Comparison of ENCODE assay signal across 8 cellular contexts in the genomic region with DNA sequence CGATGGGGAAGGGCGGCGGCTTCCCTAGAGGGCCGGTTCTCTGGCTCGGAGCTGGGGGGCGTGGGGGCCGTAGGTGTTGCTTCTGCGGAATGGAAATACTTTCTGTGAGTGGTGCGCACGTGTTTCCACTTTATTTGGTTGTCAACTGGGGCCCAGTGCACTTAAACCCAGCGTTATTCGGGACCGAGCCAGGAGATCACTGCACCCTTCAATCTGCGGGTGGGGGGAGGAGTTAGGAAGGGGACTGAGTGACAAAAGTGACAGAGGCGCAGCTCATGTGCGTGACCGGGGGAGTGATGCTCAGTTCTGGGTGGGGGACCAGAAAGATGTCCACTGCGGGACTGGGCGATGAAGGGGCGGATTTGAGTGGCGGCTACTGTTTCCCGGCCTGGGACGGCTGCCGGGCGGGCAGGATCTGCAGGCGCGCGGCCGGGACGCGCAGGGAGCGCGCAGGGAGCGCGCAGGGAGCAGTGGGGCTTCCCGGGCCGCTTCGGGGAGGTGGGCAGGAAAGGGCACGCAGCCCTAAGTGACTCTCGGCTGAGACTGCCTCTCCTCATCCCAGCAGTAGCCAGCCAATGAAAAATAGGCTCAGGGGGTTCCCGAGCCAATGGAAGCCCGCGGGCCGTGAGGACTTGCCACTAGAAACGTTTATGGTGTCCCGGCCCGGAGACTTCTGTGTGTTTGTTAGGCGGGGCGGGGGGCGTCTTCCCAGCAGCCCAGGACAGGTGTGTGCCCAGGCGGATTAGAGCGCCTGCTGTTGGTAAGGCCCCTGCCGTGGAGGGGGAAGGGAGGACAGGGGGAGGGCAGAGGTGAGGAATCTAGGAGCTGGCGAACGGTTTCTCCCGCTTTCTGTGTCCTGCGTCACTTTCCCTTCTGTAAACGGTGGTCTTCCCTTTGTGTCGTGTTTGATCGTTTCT. TPM values are rescaled to one million over a fixed set of nuclear protein-coding genes. Genes with fewer than 3 reads are reported as not detected.
DNase-seq lines count a peak whose midpoint lies in the region; ATAC-seq, FAIRE-seq and TF ChIP-seq lines count a peak whose summit lies in the region.

No MANE protein-coding gene starts in this region.

- peak overlapping the region; percentile 89 for H3K27ac Mint-ChIP-seq in activated CD8-positive, alpha-beta T cell treated with anti-CD3 and anti-CD28 coated beads, Interleukin-2, amount 10 ng/mL, durations not matched to agents 7 days and 5 days

- peak overlapping the region; percentile 55 for H3K4me3 ChIP-seq in effector memory CD4-positive, alpha-beta T cell (ENCODE audit: insufficient read depth, low read depth, low read length, poor library complexity, severe bottlenecking)
- peak overlapping the region; percentile 50 for H3K4me3 ChIP-seq in mesodermal cell (ENCODE audit: extremely low read depth, insufficient read depth, low read length, poor library complexity, severe bottlenecking)

- no peaks in the 10 kb centered on the region for H3K9me3 ChIP-seq in effector memory CD4-positive, alpha-beta T cell (ENCODE audit: control insufficient read depth, low read length)
- H3K9me3 ChIP-seq in mesodermal cell (ENCODE audit: control insufficient read depth, low read length): no peaks in the 10 kb centered on the region

- peaks cover 27% of the 10 kb centered on the region for H3K4me1 ChIP-seq in effector memory CD4-positive, alpha-beta T cell (ENCODE audit: control insufficient read depth, insufficient read depth, low read length, poor library complexity, severe bottlenecking)
- H3K4me1 ChIP-seq in mesodermal cell (ENCODE audit: control insufficient read depth, insufficient read depth, low read length, poor library complexity, severe bottlenecking): no peaks in the 10 kb centered on the region

- POLR2A ChIA-PET in activated CD8-positive, alpha-beta T cell treated with anti-CD3 and anti-CD28 coated beads, Interleukin-2, amount 10 ng/mL, durations not matched to agents 7 days and 5 days (lab: Charles Lee): interaction anchor here (0.8 to 2.9 kb wide), 5 partner anchors 18 to 54 kb away, joined by 5 to 25 read pairs (median 6); a partner anchor contains a TSS

- CTCF ChIA-PET in activated CD8-positive, alpha-beta T cell treated with anti-CD3 and anti-CD28 coated beads, Interleukin-2, amount 10 ng/mL, durations not matched to agents 7 days and 5 days (lab: Charles Lee): interaction anchor here (0.7 to 2.6 kb wide), 7 partner anchors 18 to 73 kb away, joined by 3 to 11 read pairs (median 4); no protein-coding TSS in a partner anchor

- no peaks in the 10 kb centered on the region for H3K36me3 ChIP-seq in effector memory CD4-positive, alpha-beta T cell (ENCODE audit: control insufficient read depth, insufficient read depth, low read length)
- H3K36me3 ChIP-seq in mesodermal cell (ENCODE audit: control insufficient read depth, insufficient read depth, low read length): no peaks in the 10 kb centered on the region

- peaks cover 2% of the 10 kb centered on the region for H3K27me3 Mint-ChIP-seq in activated CD8-positive, alpha-beta T cell treated with anti-CD3 and anti-CD28 coated beads, Interleukin-2, amount 10 ng/mL, durations not matched to agents 7 days and 5 days (ENCODE audit: low read depth)

- H3K27me3 ChIP-seq in effector memory CD4-positive, alpha-beta T cell (replicated peaks; ENCODE audit: control insufficient read depth, insufficient read depth, low read length, poor library complexity, severe bottlenecking): no peaks in the 10 kb centered on the region

- H3K4me1 Mint-ChIP-seq in activated CD8-positive, alpha-beta T cell treated with anti-CD3 and anti-CD28 coated beads, Interleukin-2, amount 10 ng/mL, durations not matched to agents 7 days and 5 days (ENCODE audit: low read depth): peaks cover 37% of the 10 kb centered on the region

- peak overlapping the region; percentile 85 for H3K4me3 Mint-ChIP-seq in activated CD8-positive, alpha-beta T cell treated with anti-CD3 and anti-CD28 coated beads, Interleukin-2, amount 10 ng/mL, durations not matched to agents 7 days and 5 days

- no peaks in the 10 kb centered on the region for H3K9me3 Mint-ChIP-seq in activated CD8-positive, alpha-beta T cell treated with anti-CD3 and anti-CD28 coated beads, Interleukin-2, amount 10 ng/mL, durations not matched to agents 7 days and 5 days (ENCODE audit: insufficient read depth)

- no peak for TF ChIP-seq CTCF in GM10266 (IDR thresholded peaks at IDR 0.05; ENCODE audit: control insufficient read depth, insufficient read depth, low read depth, missing control alignments)

- 1 to 4% methylated on average over 46 to 57 of the region's 60 CpGs for WGBS in mesodermal cell (ENCODE audit: insufficient coverage in 2 of 2), 2 experiments

- peaks cover 7% of the 10 kb centered on the region for H3K36me3 Mint-ChIP-seq in activated CD8-positive, alpha-beta T cell treated with anti-CD3 and anti-CD28 coated beads, Interleukin-2, amount 10 ng/mL, durations not matched to agents 7 days and 5 days (ENCODE audit: low read depth)

- peak overlapping the region; percentile 88 for H3K27ac ChIP-seq in effector memory CD4-positive, alpha-beta T cell (ENCODE audit: insufficient read depth, low read length, poor library complexity, severe bottlenecking)
- no peak overlapping the region for H3K27ac ChIP-seq in mesodermal cell (ENCODE audit: low read depth, low read length, severe bottlenecking)

- DNase-seq in GM10266 (ENCODE audit: extremely low spot score) (peak; percentile 47), NCI-H2196 (lab: John Stamatoyannopoulos, UW; ENCODE audit: unreplicated experiment) (peak; percentile 90), GM12892 (ENCODE audit: insufficient read length) (no peak)
- DNase-seq in activated CD8-positive, alpha-beta T cell treated with anti-CD3 and anti-CD28 coated beads, Interleukin-2, amount 10 ng/mL, durations not matched to agents 7 days and 5 days: peak; percentile 66
- peak; percentile 15 to 41 (median 30) for DNase-seq in effector memory CD4-positive, alpha-beta T cell
- DNase-seq in stimulated activated CD8-positive, alpha-beta memory T cell treated with anti-CD3 and anti-CD28 coated beads, Interleukin-2, amount 100 ng/mL, for 48 hours (ENCODE audit: low read depth in 2 of 2): peak; percentile 25 to 52

- no peak for TF ChIP-seq POLR2A in GM12892 (IDR thresholded peaks at IDR 0.05; ENCODE audit: low read depth, low read length)

- ATAC-seq in activated CD8-positive, alpha-beta T cell treated with anti-CD3 and anti-CD28 coated beads, Interleukin-2, amount 10 ng/mL, durations not matched to agents 7 days and 5 days: peak; percentile 47
- ATAC-seq in HG02884 (IDR thresholded peaks at IDR 0.05; ENCODE audit: unreplicated experiment): no peak

- no peak for FAIRE-seq in GM12892 (lab: Jason Lieb, UNC)

RNA-seq across cellular contexts. Expression of a gene that starts 54.3 kb away (rescaled TPM):
- 1 to 10 TPM; 3.9 to 4.1 TPM for total RNA-seq in activated CD8-positive, alpha-beta T cell treated with anti-CD3 and anti-CD28 coated beads, Interleukin-2, amount 10 ng/mL, durations not matched to agents 7 days and 5 days
- 12.5 TPM for polyA plus RNA-seq in mesodermal cell (2013, experiment 1 of 2)
- 8.2 TPM for polyA plus RNA-seq in mesodermal cell (2013, experiment 2 of 2)
- polyA plus RNA-seq in GM12892 (2012; ENCODE audit: missing spikeins): 1.4 TPM
